Comparison of ENCODE assay signal across 1 cellular context in genomic region chr6:166999145-166999844, GRCh38.
TF ChIP-seq lines count a peak whose summit lies in the region.

Gene CEP43, plus strand, starts transcription at chr6:166999397. Its CDS starts 16 bp downstream, at chr6:166999413.

TF ChIP-seq in HepG2, 621 proteins besides CTCF, POLR2A, EP300 and RAD21 (continued from another document and continues in another):
- TF ChIP-seq ZBTB44 (CRISPR knock-in tag; IDR thresholded peaks at IDR 0.05) (0 out of 2 replicates have a peak, but pooled peaks have one; percentile 26), ZNF639 (CRISPR knock-in tag; conservative IDR thresholded peaks at IDR 0.05) (no peak; the same call in 1 of the 2 replicates), ELF3 (CRISPR knock-in tag; IDR thresholded peaks at IDR 0.05) (peak; percentile 70), SNAI1 (CRISPR knock-in tag; IDR thresholded peaks at IDR 0.05; ENCODE audit: borderline replicate concordance) (no peak), REPIN1 (CRISPR knock-in tag; IDR thresholded peaks at IDR 0.05; ENCODE audit: borderline replicate concordance, low read depth) (peak; percentile 73), CBX1 (IDR thresholded peaks at IDR 0.05; ENCODE audit: low read depth) (peak; percentile 7), ZEB1 (IDR thresholded peaks at IDR 0.05; ENCODE audit: insufficient replicate concordance, low read depth) (no peak), NRL (CRISPR knock-in tag; IDR thresholded peaks at IDR 0.05; ENCODE audit: borderline replicate concordance) (peak; percentile 65; the same call in 1 of the 2 replicates), ZNF607 (CRISPR knock-in tag; IDR thresholded peaks at IDR 0.05; ENCODE audit: borderline replicate concordance) (peak; percentile 95; the same call in 1 of the 2 replicates), FLYWCH1 (CRISPR knock-in tag; IDR thresholded peaks at IDR 0.05) (no peak; the same call in 1 of the 2 replicates), KLF11 (CRISPR knock-in tag; IDR thresholded peaks at IDR 0.05) (peak; percentile 13; the same call in 1 of the 2 replicates), HNRNPLL (IDR thresholded peaks at IDR 0.05; ENCODE audit: low read depth, low read length, poor library complexity, severe bottlenecking) (peak; percentile 100), TBP (CRISPR knock-in tag; IDR thresholded peaks at IDR 0.05) (no peak), SP1 (IDR thresholded peaks at IDR 0.05) (no peak), SP1 (CRISPR knock-in tag; IDR thresholded peaks at IDR 0.05) (peak; percentile 95), GLI4 (CRISPR knock-in tag; IDR thresholded peaks at IDR 0.05; ENCODE audit: borderline replicate concordance) (peak; percentile 87; the same call in 1 of the 2 replicates), MBD4 (IDR thresholded peaks at IDR 0.05; ENCODE audit: borderline replicate concordance, low read length) (no peak), RXRB (CRISPR knock-in tag; IDR thresholded peaks at IDR 0.05; ENCODE audit: borderline replicate concordance) (0 out of 2 replicates have a peak, but pooled peaks have one; percentile 30), ZNF432 (CRISPR knock-in tag; IDR thresholded peaks at IDR 0.05; ENCODE audit: borderline replicate concordance) (0 out of 2 replicates have a peak, but pooled peaks have one; percentile 58), ZNF770 (CRISPR knock-in tag; IDR thresholded peaks at IDR 0.05) (peak; percentile 68; the same call in 1 of the 2 replicates), IRF2 (CRISPR knock-in tag; IDR thresholded peaks at IDR 0.05) (peak; percentile 36; the same call in 1 of the 2 replicates), NR2F1 (CRISPR knock-in tag; IDR thresholded peaks at IDR 0.05) (0 out of 4 replicates have a peak, but pooled peaks of 1 of the 2 experiments have one; percentile 25), HNRNPUL1 (IDR thresholded peaks at IDR 0.05; ENCODE audit: low read depth, low read length) (peak; percentile 42; the same call in 1 of the 2 replicates), ZNF672 (CRISPR knock-in tag; IDR thresholded peaks at IDR 0.05) (no peak), CBFB (CRISPR knock-in tag; IDR thresholded peaks at IDR 0.05) (peak; percentile 74), ZSCAN25 (CRISPR knock-in tag; IDR thresholded peaks at IDR 0.05) (no peak), IRX3 (CRISPR knock-in tag; IDR thresholded peaks at IDR 0.05; ENCODE audit: borderline replicate concordance, low read depth) (peak; percentile 81; the same call in 1 of the 2 replicates), SNAPC5 (CRISPR knock-in tag; IDR thresholded peaks at IDR 0.05; ENCODE audit: borderline replicate concordance) (0 out of 2 replicates have a peak, but pooled peaks have one; percentile 33), HNF4G (IDR thresholded peaks at IDR 0.05; ENCODE audit: borderline replicate concordance, low read depth, low read length) (peak; percentile 32; the same call in 1 of the 2 replicates), HNF4G (CRISPR knock-in tag; IDR thresholded peaks at IDR 0.05; ENCODE audit: borderline replicate concordance, low read depth) (peak; percentile 86), BATF2 (CRISPR knock-in tag; IDR thresholded peaks at IDR 0.05) (no peak), TARDBP (CRISPR knock-in tag; IDR thresholded peaks at IDR 0.05) (peak; percentile 80), ZBTB38 (CRISPR knock-in tag; IDR thresholded peaks at IDR 0.05) (peak; percentile 90), SP5 (CRISPR knock-in tag; IDR thresholded peaks at IDR 0.05; ENCODE audit: borderline replicate concordance, low read depth) (peak; percentile 80; the same call in 1 of the 2 replicates), CHD4 (IDR thresholded peaks at IDR 0.05; ENCODE audit: borderline replicate concordance, low read length) (peak; percentile 30; the same call in 1 of the 2 replicates), ZNF10 (CRISPR knock-in tag; IDR thresholded peaks at IDR 0.05; ENCODE audit: borderline replicate concordance, low read depth) (0 out of 2 replicates have a peak, but pooled peaks have one; percentile 64)
- TF ChIP-seq, protein P1, sequence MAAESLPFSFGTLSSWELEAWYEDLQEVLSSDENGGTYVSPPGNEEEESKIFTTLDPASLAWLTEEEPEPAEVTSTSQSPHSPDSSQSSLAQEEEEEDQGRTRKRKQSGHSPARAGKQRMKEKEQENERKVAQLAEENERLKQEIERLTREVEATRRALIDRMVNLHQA (CRISPR knock-in tag; IDR thresholded peaks at IDR 0.05): no peak
- TF ChIP-seq, protein P2, sequence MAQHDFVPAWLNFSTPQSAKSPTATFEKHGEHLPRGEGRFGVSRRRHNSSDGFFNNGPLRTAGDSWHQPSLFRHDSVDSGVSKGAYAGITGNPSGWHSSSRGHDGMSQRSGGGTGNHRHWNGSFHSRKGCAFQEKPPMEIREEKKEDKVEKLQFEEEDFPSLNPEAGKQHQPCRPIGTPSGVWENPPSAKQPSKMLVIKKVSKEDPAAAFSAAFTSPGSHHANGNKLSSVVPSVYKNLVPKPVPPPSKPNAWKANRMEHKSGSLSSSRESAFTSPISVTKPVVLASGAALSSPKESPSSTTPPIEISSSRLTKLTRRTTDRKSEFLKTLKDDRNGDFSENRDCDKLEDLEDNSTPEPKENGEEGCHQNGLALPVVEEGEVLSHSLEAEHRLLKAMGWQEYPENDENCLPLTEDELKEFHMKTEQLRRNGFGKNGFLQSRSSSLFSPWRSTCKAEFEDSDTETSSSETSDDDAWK (CRISPR knock-in tag; IDR thresholded peaks at IDR 0.05): no peak
- TF ChIP-seq, protein P3, sequence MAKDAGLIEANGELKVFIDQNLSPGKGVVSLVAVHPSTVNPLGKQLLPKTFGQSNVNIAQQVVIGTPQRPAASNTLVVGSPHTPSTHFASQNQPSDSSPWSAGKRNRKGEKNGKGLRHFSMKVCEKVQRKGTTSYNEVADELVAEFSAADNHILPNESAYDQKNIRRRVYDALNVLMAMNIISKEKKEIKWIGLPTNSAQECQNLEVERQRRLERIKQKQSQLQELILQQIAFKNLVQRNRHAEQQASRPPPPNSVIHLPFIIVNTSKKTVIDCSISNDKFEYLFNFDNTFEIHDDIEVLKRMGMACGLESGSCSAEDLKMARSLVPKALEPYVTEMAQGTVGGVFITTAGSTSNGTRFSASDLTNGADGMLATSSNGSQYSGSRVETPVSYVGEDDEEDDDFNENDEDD (CRISPR knock-in tag; IDR thresholded peaks at IDR 0.05; ENCODE audit: borderline replicate concordance): peak; percentile 72; the same call in 1 of the 2 replicates
- TF ChIP-seq, protein P4, sequence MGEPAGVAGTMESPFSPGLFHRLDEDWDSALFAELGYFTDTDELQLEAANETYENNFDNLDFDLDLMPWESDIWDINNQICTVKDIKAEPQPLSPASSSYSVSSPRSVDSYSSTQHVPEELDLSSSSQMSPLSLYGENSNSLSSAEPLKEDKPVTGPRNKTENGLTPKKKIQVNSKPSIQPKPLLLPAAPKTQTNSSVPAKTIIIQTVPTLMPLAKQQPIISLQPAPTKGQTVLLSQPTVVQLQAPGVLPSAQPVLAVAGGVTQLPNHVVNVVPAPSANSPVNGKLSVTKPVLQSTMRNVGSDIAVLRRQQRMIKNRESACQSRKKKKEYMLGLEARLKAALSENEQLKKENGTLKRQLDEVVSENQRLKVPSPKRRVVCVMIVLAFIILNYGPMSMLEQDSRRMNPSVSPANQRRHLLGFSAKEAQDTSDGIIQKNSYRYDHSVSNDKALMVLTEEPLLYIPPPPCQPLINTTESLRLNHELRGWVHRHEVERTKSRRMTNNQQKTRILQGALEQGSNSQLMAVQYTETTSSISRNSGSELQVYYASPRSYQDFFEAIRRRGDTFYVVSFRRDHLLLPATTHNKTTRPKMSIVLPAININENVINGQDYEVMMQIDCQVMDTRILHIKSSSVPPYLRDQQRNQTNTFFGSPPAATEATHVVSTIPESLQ (CRISPR knock-in tag; conservative IDR thresholded peaks at IDR 0.05): no peak
- TF ChIP-seq, protein P5, sequence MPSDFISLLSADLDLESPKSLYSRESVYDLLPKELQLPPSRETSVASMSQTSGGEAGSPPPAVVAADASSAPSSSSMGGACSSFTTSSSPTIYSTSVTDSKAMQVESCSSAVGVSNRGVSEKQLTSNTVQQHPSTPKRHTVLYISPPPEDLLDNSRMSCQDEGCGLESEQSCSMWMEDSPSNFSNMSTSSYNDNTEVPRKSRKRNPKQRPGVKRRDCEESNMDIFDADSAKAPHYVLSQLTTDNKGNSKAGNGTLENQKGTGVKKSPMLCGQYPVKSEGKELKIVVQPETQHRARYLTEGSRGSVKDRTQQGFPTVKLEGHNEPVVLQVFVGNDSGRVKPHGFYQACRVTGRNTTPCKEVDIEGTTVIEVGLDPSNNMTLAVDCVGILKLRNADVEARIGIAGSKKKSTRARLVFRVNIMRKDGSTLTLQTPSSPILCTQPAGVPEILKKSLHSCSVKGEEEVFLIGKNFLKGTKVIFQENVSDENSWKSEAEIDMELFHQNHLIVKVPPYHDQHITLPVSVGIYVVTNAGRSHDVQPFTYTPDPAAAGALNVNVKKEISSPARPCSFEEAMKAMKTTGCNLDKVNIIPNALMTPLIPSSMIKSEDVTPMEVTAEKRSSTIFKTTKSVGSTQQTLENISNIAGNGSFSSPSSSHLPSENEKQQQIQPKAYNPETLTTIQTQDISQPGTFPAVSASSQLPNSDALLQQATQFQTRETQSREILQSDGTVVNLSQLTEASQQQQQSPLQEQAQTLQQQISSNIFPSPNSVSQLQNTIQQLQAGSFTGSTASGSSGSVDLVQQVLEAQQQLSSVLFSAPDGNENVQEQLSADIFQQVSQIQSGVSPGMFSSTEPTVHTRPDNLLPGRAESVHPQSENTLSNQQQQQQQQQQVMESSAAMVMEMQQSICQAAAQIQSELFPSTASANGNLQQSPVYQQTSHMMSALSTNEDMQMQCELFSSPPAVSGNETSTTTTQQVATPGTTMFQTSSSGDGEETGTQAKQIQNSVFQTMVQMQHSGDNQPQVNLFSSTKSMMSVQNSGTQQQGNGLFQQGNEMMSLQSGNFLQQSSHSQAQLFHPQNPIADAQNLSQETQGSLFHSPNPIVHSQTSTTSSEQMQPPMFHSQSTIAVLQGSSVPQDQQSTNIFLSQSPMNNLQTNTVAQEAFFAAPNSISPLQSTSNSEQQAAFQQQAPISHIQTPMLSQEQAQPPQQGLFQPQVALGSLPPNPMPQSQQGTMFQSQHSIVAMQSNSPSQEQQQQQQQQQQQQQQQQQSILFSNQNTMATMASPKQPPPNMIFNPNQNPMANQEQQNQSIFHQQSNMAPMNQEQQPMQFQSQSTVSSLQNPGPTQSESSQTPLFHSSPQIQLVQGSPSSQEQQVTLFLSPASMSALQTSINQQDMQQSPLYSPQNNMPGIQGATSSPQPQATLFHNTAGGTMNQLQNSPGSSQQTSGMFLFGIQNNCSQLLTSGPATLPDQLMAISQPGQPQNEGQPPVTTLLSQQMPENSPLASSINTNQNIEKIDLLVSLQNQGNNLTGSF (CRISPR knock-in tag; IDR thresholded peaks at IDR 0.05): no peak
- TF ChIP-seq, protein P6, sequence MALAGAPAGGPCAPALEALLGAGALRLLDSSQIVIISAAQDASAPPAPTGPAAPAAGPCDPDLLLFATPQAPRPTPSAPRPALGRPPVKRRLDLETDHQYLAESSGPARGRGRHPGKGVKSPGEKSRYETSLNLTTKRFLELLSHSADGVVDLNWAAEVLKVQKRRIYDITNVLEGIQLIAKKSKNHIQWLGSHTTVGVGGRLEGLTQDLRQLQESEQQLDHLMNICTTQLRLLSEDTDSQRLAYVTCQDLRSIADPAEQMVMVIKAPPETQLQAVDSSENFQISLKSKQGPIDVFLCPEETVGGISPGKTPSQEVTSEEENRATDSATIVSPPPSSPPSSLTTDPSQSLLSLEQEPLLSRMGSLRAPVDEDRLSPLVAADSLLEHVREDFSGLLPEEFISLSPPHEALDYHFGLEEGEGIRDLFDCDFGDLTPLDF (CRISPR knock-in tag; IDR thresholded peaks at IDR 0.05): peak; percentile 94
